Comparison of ENCODE assay signal across 32 cellular contexts in genomic region chr5:35333366-35333765, GRCh38.
DNase-seq lines count a peak whose midpoint lies in the region; ATAC-seq, FAIRE-seq and TF ChIP-seq lines count a peak whose summit lies in the region.
"Had no signal": no experiment of that assay in that cellular context is flagged by ENCODE, and none has a peak within 500 bp of the region (broad histone marks: within the 10 kb centered on the region; RNA-seq: fewer than 3 reads in every experiment).

No MANE protein-coding gene starts in this region.

- no peak overlapping the region for H4K8ac ChIP-seq in mesendoderm (ENCODE audit: low read depth, low read length)

- POLR2A ChIA-PET in HepG2 (lab: Yijun Ruan, JAX): no interaction called here

- ATAC-seq in sciatic nerve: peak; percentile 82
- no peak for ATAC-seq in HG03159 (IDR thresholded peaks at IDR 0.05; ENCODE audit: unreplicated experiment)
- no peak for ATAC-seq in HepG2
- ATAC-seq: A549; CD8-positive, alpha-beta T cell had no signal

- H3K27me3 ChIP-seq in mesendoderm (ENCODE audit: insufficient read depth, low read length, poor library complexity) (no peaks in the 10 kb centered on the region), neural cell (ENCODE audit: insufficient read depth, low read depth, low read length) (no peaks in the 10 kb centered on the region), HepG2 (ENCODE audit: control insufficient read depth in 1 of 2, insufficient read depth in 2 of 2, low read length in 2 of 2) (no peaks in the 10 kb centered on the region)
- H3K27me3 ChIP-seq: BE2C, BLaER1 had no signal

- no peak overlapping the region for H2BK5ac ChIP-seq in mesendoderm (ENCODE audit: low read length)

- DNase-seq in mesendoderm (no peak), sciatic nerve (ENCODE audit: low spot score) (no peak), DMS153 treated with DMSO at 0.1 percent for 48 hours (lab: John Stamatoyannopoulos, UW; ENCODE audit: unreplicated experiment) (no peak), HepG2 (ENCODE audit: low spot score) (no peak)
- DNase-seq: 8988T; ACHN; AML-193; BE2C; C1 segment of cervical spinal cord; Caco-2; Calu3; CD4-positive, alpha-beta memory T cell; CD4-positive, alpha-beta T cell; CD4-positive, CD25-positive, alpha-beta regulatory T cell; CD8-positive, alpha-beta memory T cell; CD8-positive, alpha-beta T cell; COR-L47; DMS 273 treated with DMSO at 0.1 percent for 48 hours; DMS153; DMS53; DMS79; DMS79 treated with DMSO at 0.1 percent for 48 hours; DND-41; EL had no signal

- H3K4me3 ChIP-seq in mesendoderm (ENCODE audit: low read length) (no peak overlapping the region), neural cell (ENCODE audit: low read length) (no peak overlapping the region), HepG2 (replicated peaks in 1 of 3; ENCODE audit: insufficient read depth in 1 of 3, low read depth in 2 of 3, low read length in 3 of 3) (no peak overlapping the region)
- H3K4me3 ChIP-seq: A549; BLaER1; BLaER1 treated with 17β-estradiol and CSF1 and Interleukin-3, amounts not matched to agents 10 nM and 100 nM had no signal

- H2BK120ac ChIP-seq in mesendoderm (ENCODE audit: low read depth, low read length): no peak overlapping the region

- H3K4me1 ChIP-seq in mesendoderm (ENCODE audit: control insufficient read depth, low read depth, low read length) (peaks cover 2% of the 10 kb centered on the region), HepG2 (ENCODE audit: insufficient read depth, low read length) (no peaks in the 10 kb centered on the region)
- H3K4me1 ChIP-seq: A549, BE2C, BLaER1, Caco-2 had no signal

- no peaks in the 10 kb centered on the region for H3K79me1 ChIP-seq in mesendoderm (ENCODE audit: low read length)

- no peak for FAIRE-seq in HepG2 (lab: Jason Lieb, UNC)
- FAIRE-seq: A549, D721Med had no signal

- H4K5ac ChIP-seq in mesendoderm (ENCODE audit: low read length): no peak overlapping the region

- WGBS in mesendoderm (ENCODE audit: extremely low coverage, insufficient coverage, low lambda C conversion rate): no CpG with 5 or more reads among the region's 3 CpGs
- 23% methylated on average over 3 of the region's 3 CpGs for WGBS in HepG2 (ENCODE audit: low lambda C conversion rate)

- no peak for TF ChIP-seq POLR2A in HepG2 (IDR thresholded peaks at IDR 0.05; ENCODE audit: insufficient read depth in 1 of 2, low read depth in 2 of 2, low read length in 2 of 2)

- no peak overlapping the region for H2AK5ac ChIP-seq in mesendoderm (ENCODE audit: low read length)

- no peak overlapping the region for H3K23ac ChIP-seq in mesendoderm (ENCODE audit: low read length)

- H3K9me2 ChIP-seq in neural cell (ENCODE audit: insufficient read depth, low read length): no peaks in the 10 kb centered on the region

- in situ Hi-C loops in HepG2 (cut with HindIII; ENCODE audit: extremely low pct_ligation_motif_present, low pct_unique_long_range_greater_than_20kb): no loop called here

- intact Hi-C loops in sciatic nerve (cut with DNase I) (no loop called here), HepG2 (cut with micrococcal nuclease; ENCODE audit: unreplicated experiment) (no loop called here)

- CTCF ChIA-PET in HepG2 (lab: Yijun Ruan, JAX; ENCODE audit: low intra/inter-chr PET ratio, low total read pairs): no interaction called here

- no peaks in the 10 kb centered on the region for H3K79me2 ChIP-seq in mesendoderm (ENCODE audit: control insufficient read depth, insufficient read depth, low read length)
- H3K79me2 ChIP-seq in neural cell (replicated peaks; ENCODE audit: insufficient read depth, low read length): no peaks in the 10 kb centered on the region
- no peaks in the 10 kb centered on the region for H3K79me2 ChIP-seq in HepG2 (ENCODE audit: insufficient read depth, low read length)

- H3K4me2 ChIP-seq in mesendoderm (ENCODE audit: low read length) (no peak overlapping the region), neural cell (ENCODE audit: low read length) (no peak overlapping the region), HepG2 (ENCODE audit: low read depth, low read length) (no peak overlapping the region)
- H3K4me2 ChIP-seq: A549; BLaER1; BLaER1 treated with 17β-estradiol and CSF1 and Interleukin-3, amounts not matched to agents 10 nM and 100 nM had no signal

- no peak overlapping the region for H3K4ac ChIP-seq in mesendoderm (ENCODE audit: low read depth, low read length)

- H3F3A ChIP-seq in neural cell (ENCODE audit: insufficient read depth, low read length, poor library complexity, severe bottlenecking): no peaks in the 10 kb centered on the region

- BruUV-seq in HepG2 (replicated peaks; lab: Mats Ljungman, UMichigan): no TSS peak

- H3K56ac ChIP-seq in mesendoderm (ENCODE audit: low read length): no peak overlapping the region

- TF ChIP-seq RAD21 in neural cell (conservative IDR thresholded peaks at IDR 0.05) (no peak), HepG2 (CRISPR knock-in tag; IDR thresholded peaks at IDR 0.05) (no peak)

- H3K9me3 ChIP-seq in neural cell (ENCODE audit: low read length) (no peaks in the 10 kb centered on the region), HepG2 (ENCODE audit: low read length) (no peaks in the 10 kb centered on the region)
- H3K9me3 ChIP-seq: A549, BE2C, BLaER1, Caco-2 had no signal

- TF ChIP-seq CTCF in neural cell (IDR thresholded peaks at IDR 0.05; ENCODE audit: poor library complexity, severe bottlenecking) (no peak), HepG2 (CRISPR knock-in tag; IDR thresholded peaks at IDR 0.05) (no peak)

- TF ChIP-seq EP300 in neural cell (conservative IDR thresholded peaks at IDR 0.05; ENCODE audit: poor library complexity, severe bottlenecking): no peak
- TF ChIP-seq EP300 in HepG2 (IDR thresholded peaks at IDR 0.05; ENCODE audit: low read depth in 2 of 2, low read length in 2 of 2): no peak
- TF ChIP-seq EP300 in HepG2 (CRISPR knock-in tag; IDR thresholded peaks at IDR 0.05; ENCODE audit: borderline replicate concordance): no peak

- no peak overlapping the region for H3K9ac ChIP-seq in mesendoderm (ENCODE audit: low read length)
- H3K9ac ChIP-seq in neural cell (ENCODE audit: low read length): no peak overlapping the region
- H3K9ac ChIP-seq in HepG2 (ENCODE audit: insufficient read depth, low read depth, low read length): no peak overlapping the region
- H3K9ac ChIP-seq: BLaER1; BLaER1 treated with 17β-estradiol and CSF1 and Interleukin-3, amounts not matched to agents 10 nM and 100 nM had no signal

- H3K27ac ChIP-seq in mesendoderm (ENCODE audit: low read depth, low read length) (no peak overlapping the region), neural cell (ENCODE audit: low read length) (peak overlapping the region; percentile 76), HepG2 (ENCODE audit: extremely low read length, insufficient read depth, low read length) (no peak overlapping the region)
- H3K27ac ChIP-seq: 22Rv1; A549; BLaER1; BLaER1 treated with 17β-estradiol and CSF1 and Interleukin-3, amounts not matched to agents 10 nM and 100 nM; C4-2B had no signal

- no peaks in the 10 kb centered on the region for H4K20me1 ChIP-seq in neural cell (ENCODE audit: insufficient read depth)
- no peaks in the 10 kb centered on the region for H4K20me1 ChIP-seq in HepG2 (ENCODE audit: insufficient read depth, low read length)
- H4K20me1 ChIP-seq: BLaER1; BLaER1 treated with 17β-estradiol and CSF1 and Interleukin-3, amounts not matched to agents 10 nM and 100 nM had no signal

- no peak overlapping the region for H2BK15ac ChIP-seq in mesendoderm (replicated peaks; ENCODE audit: low read depth)

- H3K18ac ChIP-seq in mesendoderm (ENCODE audit: low read length): peak overlapping the region; percentile 60

- H3K36me3 ChIP-seq in mesendoderm (ENCODE audit: control insufficient read depth, insufficient read depth, low read length) (no peaks in the 10 kb centered on the region), neural cell (ENCODE audit: insufficient read depth, low read length) (no peaks in the 10 kb centered on the region), HepG2 (replicated peaks in 1 of 2; ENCODE audit: control insufficient read depth in 1 of 2, insufficient read depth in 2 of 2, low read length in 2 of 2) (no peaks in the 10 kb centered on the region)
- H3K36me3 ChIP-seq: BE2C; BLaER1; BLaER1 treated with 17β-estradiol and CSF1 and Interleukin-3, amounts not matched to agents 10 nM and 100 nM had no signal

- H2AFZ ChIP-seq in neural cell (ENCODE audit: low read depth, low read length) (no peak overlapping the region), HepG2 (ENCODE audit: low read length) (no peak overlapping the region)

TF ChIP-seq in neural cell, 6 proteins besides CTCF, POLR2A, EP300 and RAD21 (continues in another document):
- TF ChIP-seq EZH2 (IDR thresholded peaks at IDR 0.05; ENCODE audit: borderline replicate concordance, insufficient read depth, low read length, poor library complexity, severe bottlenecking) (no peak), MXI1 (conservative IDR thresholded peaks at IDR 0.05; ENCODE audit: poor library complexity, severe bottlenecking) (no peak)

TF ChIP-seq in HepG2, 621 proteins besides CTCF, POLR2A, EP300 and RAD21 (continues in another document):
- TF ChIP-seq BHLHE40 (IDR thresholded peaks at IDR 0.05; ENCODE audit: low read length) (no peak), NFATC3 (CRISPR knock-in tag; IDR thresholded peaks at IDR 0.05) (no peak), MYC (CRISPR knock-in tag; IDR thresholded peaks at IDR 0.05; ENCODE audit: borderline replicate concordance) (no peak), ZNF329 (CRISPR knock-in tag; IDR thresholded peaks at IDR 0.05; ENCODE audit: low read depth) (no peak), ZNF367 (CRISPR knock-in tag; IDR thresholded peaks at IDR 0.05; ENCODE audit: borderline replicate concordance) (no peak), ZNF225 (CRISPR knock-in tag; IDR thresholded peaks at IDR 0.05) (no peak), ZNF280B (CRISPR knock-in tag; IDR thresholded peaks at IDR 0.05; ENCODE audit: borderline replicate concordance) (no peak), CENPX (CRISPR knock-in tag; IDR thresholded peaks at IDR 0.05) (no peak), DNMT1 (CRISPR knock-in tag; IDR thresholded peaks at IDR 0.05) (no peak)
